ENCODE assay signal across 13 cellular contexts in the genomic region with DNA sequence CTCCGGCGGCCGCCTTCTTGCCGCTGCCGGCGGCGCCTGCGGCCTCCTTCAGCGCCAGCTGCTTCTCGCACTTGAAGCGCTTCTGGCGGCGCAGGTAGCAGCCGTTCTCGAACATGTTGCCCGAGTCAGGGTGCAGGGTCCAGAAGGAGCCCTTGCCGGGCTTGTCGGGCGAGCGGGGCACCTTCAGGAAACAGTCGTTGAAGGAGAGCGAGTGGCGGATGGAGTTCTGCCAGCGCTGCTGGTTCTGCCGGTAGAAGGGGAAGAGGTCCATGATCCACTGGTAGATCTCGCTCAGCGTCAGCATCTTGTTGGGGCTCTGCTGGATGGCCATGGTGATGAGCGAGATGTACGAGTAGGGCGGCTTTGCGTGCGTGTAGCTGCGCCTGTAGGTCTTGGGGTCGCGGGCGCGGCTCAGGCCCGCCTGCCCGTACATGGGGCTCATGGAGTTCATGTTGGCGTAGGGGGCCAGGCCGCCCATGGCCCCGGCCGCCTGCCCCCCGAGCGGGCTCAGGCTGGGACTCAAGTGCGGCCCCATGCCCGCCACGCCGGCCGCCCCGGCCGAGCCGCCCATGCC. TPM values are rescaled to one million over a fixed set of nuclear protein-coding genes. Genes with fewer than 3 reads are reported as not detected.
DNase-seq lines count a peak whose midpoint lies in the region; ATAC-seq, FAIRE-seq and TF ChIP-seq lines count a peak whose summit lies in the region.
"Had no signal": no experiment of that assay in that cellular context is flagged by ENCODE, and none has a peak within 500 bp of the region (broad histone marks: within the 10 kb centered on the region; RNA-seq: fewer than 3 reads in every experiment).

No MANE protein-coding gene starts in this region.

- H3K4me1 Mint-ChIP-seq in activated CD8-positive, alpha-beta memory T cell treated with anti-CD3 and anti-CD28 coated beads, Interleukin-2, amount 10 ng/mL, durations not matched to agents 7 days and 5 days: no peaks in the 10 kb centered on the region

- DNase-seq in activated CD8-positive, alpha-beta memory T cell treated with anti-CD3 and anti-CD28 coated beads, Interleukin-2, amount 10 ng/mL, durations not matched to agents 7 days and 5 days: no peak
- no peak for DNase-seq in activated CD8-positive, alpha-beta memory T cell treated with anti-CD3 and anti-CD28 coated beads, Interleukin-2, amount 50 U/mL, for 4 hours
- DNase-seq in bronchial epithelial cell (ENCODE audit: low read depth) (peak; percentile 7), lung (ENCODE audit: low spot score) (no peak), thoracic aorta (ENCODE audit: low spot score) (no peak), AG08395 (ENCODE audit: low spot score) (no peak), anterior cingulate cortex (lab: John Stamatoyannopoulos, UW) (no peak), OCI-M2 (lab: John Stamatoyannopoulos, UW; ENCODE audit: unreplicated experiment) (no peak)
- DNase-seq: activated CD4-positive, CD25-positive, alpha-beta regulatory T cell; DMS 273 treated with DMSO at 0.1 percent for 48 hours; gastrocnemius medialis; NCI-H1694; occipital lobe had no signal

- H3K4me1 ChIP-seq in lung (ENCODE audit: control insufficient read depth in 2 of 2, insufficient read depth in 2 of 2, low read length in 2 of 2) (peaks cover 6 to 12% of the 10 kb centered on the region in 2 donors), thoracic aorta (ENCODE audit: control insufficient read depth in 1 of 2, low read depth in 2 of 2) (peaks cover 10 to 49% of the 10 kb centered on the region in 2 donors)

- peaks cover 4% of the 10 kb centered on the region for H3K36me3 ChIP-seq in bronchial epithelial cell (ENCODE audit: control insufficient read depth, insufficient read depth, low read length)
- no peaks in the 10 kb centered on the region for H3K36me3 ChIP-seq in lung (ENCODE audit: control insufficient read depth in 2 of 2, insufficient read depth in 2 of 2, low read length in 2 of 2)
- H3K36me3 ChIP-seq in thoracic aorta: no peaks in the 10 kb centered on the region
- H3K36me3 ChIP-seq: gastrocnemius medialis had no signal

- CTCF ChIA-PET in activated CD8-positive, alpha-beta memory T cell treated with anti-CD3 and anti-CD28 coated beads, Interleukin-2, amount 10 ng/mL, durations not matched to agents 7 days and 5 days (lab: Charles Lee): no interaction called here

- peak overlapping the region; percentile 40 for H3K27ac Mint-ChIP-seq in activated CD8-positive, alpha-beta memory T cell treated with anti-CD3 and anti-CD28 coated beads, Interleukin-2, amount 10 ng/mL, durations not matched to agents 7 days and 5 days

- TF ChIP-seq CTCF in bronchial epithelial cell (IDR thresholded peaks at IDR 0.05; ENCODE audit: insufficient read depth, low read length, severe bottlenecking) (no peak), lung (IDR thresholded peaks at IDR 0.05; ENCODE audit: control extremely low read depth, extremely low read depth) (no peak), thoracic aorta (IDR thresholded peaks at IDR 0.05) (no peak)

- peak overlapping the region in 1 of 2 donors; percentile 91 for H3K27ac ChIP-seq in lung (ENCODE audit: low read depth in 1 of 2, low read length in 1 of 2)
- H3K27ac ChIP-seq in thoracic aorta: no peak overlapping the region
- H3K27ac ChIP-seq: gastrocnemius medialis had no signal

- no peaks in the 10 kb centered on the region for H3K27me3 ChIP-seq in bronchial epithelial cell (ENCODE audit: control insufficient read depth, insufficient read depth, low read length)
- H3K27me3 ChIP-seq in lung (ENCODE audit: control insufficient read depth, insufficient read depth): no peaks in the 10 kb centered on the region
- H3K27me3 ChIP-seq in thoracic aorta (replicated peaks; ENCODE audit: insufficient read depth): peaks cover 8% of the 10 kb centered on the region

- peaks cover 11% of the 10 kb centered on the region for H3K36me3 Mint-ChIP-seq in activated CD8-positive, alpha-beta memory T cell treated with anti-CD3 and anti-CD28 coated beads, Interleukin-2, amount 10 ng/mL, durations not matched to agents 7 days and 5 days

- H3K9me3 ChIP-seq in lung (ENCODE audit: control insufficient read depth in 2 of 2, insufficient read depth in 1 of 2, low read length in 1 of 2) (peaks cover 0 to 2% of the 10 kb centered on the region in 2 donors), thoracic aorta (no peaks in the 10 kb centered on the region)
- H3K9me3 ChIP-seq: gastrocnemius medialis had no signal

- H3K27me3 Mint-ChIP-seq in activated CD8-positive, alpha-beta memory T cell treated with anti-CD3 and anti-CD28 coated beads, Interleukin-2, amount 10 ng/mL, durations not matched to agents 7 days and 5 days: peaks cover 77% of the 10 kb centered on the region

- WGBS in lung, 2 donors: 3 to 6% methylated on average over 29 to 53 of the region's 53 CpGs

- FAIRE-seq in bronchial epithelial cell (lab: Jason Lieb, UNC): no peak

- ATAC-seq in activated CD8-positive, alpha-beta memory T cell treated with anti-CD3 and anti-CD28 coated beads, Interleukin-2, amount 10 ng/mL, durations not matched to agents 7 days and 5 days: no peak
- no peak for ATAC-seq in lung (ENCODE audit: insufficient read depth, low FRiP score)
- ATAC-seq in thoracic aorta (ENCODE audit: insufficient number of reproducible peaks, low FRiP score, low read depth): no peak
- ATAC-seq: gastrocnemius medialis had no signal

- no peaks in the 10 kb centered on the region for H3K9me3 Mint-ChIP-seq in activated CD8-positive, alpha-beta memory T cell treated with anti-CD3 and anti-CD28 coated beads, Interleukin-2, amount 10 ng/mL, durations not matched to agents 7 days and 5 days (ENCODE audit: low read depth)

- H3K4me3 Mint-ChIP-seq in activated CD8-positive, alpha-beta memory T cell treated with anti-CD3 and anti-CD28 coated beads, Interleukin-2, amount 10 ng/mL, durations not matched to agents 7 days and 5 days: no peak overlapping the region

- H3K4me3 ChIP-seq in bronchial epithelial cell (ENCODE audit: low read depth, low read length) (peak overlapping the region; percentile 80), lung (peak overlapping the region; percentile 65), thoracic aorta (peak overlapping the region; percentile 57)

RNA-seq across cellular contexts. Expression of gene FOXA2, which starts 1.9 kb away (rescaled TPM):
- not detected for total RNA-seq in activated CD8-positive, alpha-beta memory T cell treated with anti-CD3 and anti-CD28 coated beads, Interleukin-2, amount 10 ng/mL, durations not matched to agents 7 days and 5 days
- 5.1 and 6.8 TPM in 2 replicates for total RNA-seq in bronchial epithelial cell
- 10 to 100 TPM; 10.4 to 39.5 TPM for total RNA-seq in lung
- 10 to 100 TPM in 1 of 2 donors, 1 to 10 TPM in 1; 10.0 to 24.8 TPM for polyA plus RNA-seq in lung
- under 1 TPM in 1 of 2 donors, not detected in 1; 0.49 TPM for total RNA-seq in thoracic aorta
- total RNA-seq: occipital lobe had no signal
